Comparison of ENCODE assay signal across 9 cellular contexts in genomic region chr6:30818426-30818841, GRCh38.
DNase-seq lines count a peak whose midpoint lies in the region; ATAC-seq, FAIRE-seq and TF ChIP-seq lines count a peak whose summit lies in the region.
"Had no signal": no experiment of that assay in that cellular context is flagged by ENCODE, and none has a peak within 500 bp of the region (broad histone marks: within the 10 kb centered on the region; RNA-seq: fewer than 3 reads in every experiment).

No MANE protein-coding gene starts in this region.

- H2BK120ac ChIP-seq in mesendoderm (ENCODE audit: low read depth, low read length) = no peak overlapping the region

- H3K79me2 ChIP-seq in HCT116 (ENCODE audit: insufficient read depth, low read length) (no peaks in the 10 kb centered on the region), astrocyte (ENCODE audit: insufficient read depth, low read length) (no peaks in the 10 kb centered on the region), mesendoderm (ENCODE audit: control insufficient read depth, insufficient read depth, low read length) (no peaks in the 10 kb centered on the region)

- H3K4me3 Mint-ChIP-seq in astrocyte (ENCODE audit: unreplicated experiment) = peak overlapping the region; percentile 4

- H4K20me1 ChIP-seq in HCT116 (ENCODE audit: insufficient read depth) (no peaks in the 10 kb centered on the region), astrocyte (ENCODE audit: insufficient read depth, low read length) (no peaks in the 10 kb centered on the region)

- H3K4me1 ChIP-seq in HCT116 (ENCODE audit: control insufficient read depth in 1 of 2, insufficient read depth in 2 of 2, low read length in 2 of 2) (peaks cover 67 to 82% of the 10 kb centered on the region in 2 experiments), astrocyte (ENCODE audit: insufficient read depth, low read length) (peaks cover 46% of the 10 kb centered on the region), mesendoderm (ENCODE audit: control insufficient read depth, low read depth, low read length) (peaks cover 10% of the 10 kb centered on the region), right atrium auricular region (peaks cover 0 to 45% of the 10 kb centered on the region in 2 donors)

- no peak overlapping the region for H4K8ac ChIP-seq in mesendoderm (ENCODE audit: low read depth, low read length)

- CTCF ChIA-PET in HCT116 (lab: Charles Lee) = interaction anchor here (0.7 to 1.1 kb wide), 3 partner anchors 21 to 269 kb away, joined by 3 to 5 read pairs (median 5); no protein-coding TSS in a partner anchor

- BruUV-seq in HCT116 (replicated peaks; lab: Mats Ljungman, UMichigan) = no TSS peak

- no peaks in the 10 kb centered on the region for H3K79me1 ChIP-seq in mesendoderm (ENCODE audit: low read length)

- DNase-seq in AG08395 (ENCODE audit: low spot score) (peak; percentile 68), HCT116 (ENCODE audit: low read depth, low spot score) (no peak), astrocyte (ENCODE audit: low read depth) (peak; percentile 82), mesendoderm (no peak), right atrium auricular region (ENCODE audit: low spot score) (no peak), NCI-H345 treated with DMSO at 0.1 percent for 48 hours (lab: John Stamatoyannopoulos, UW; ENCODE audit: unreplicated experiment) (no peak)
- no peak for DNase-seq in effector CD4-positive, alpha-beta T cell
- DNase-seq: SHP77 had no signal

- RAD21 ChIA-PET in HCT116 (lab: Charles Lee; ENCODE audit: low non-redundant PET in 1 of 2, low total read pairs in 2 of 2, uncharacterized antibody in 2 of 2, unreplicated experiment in 2 of 2) = no interaction called here

- intact Hi-C loops in HCT116 (cut with micrococcal nuclease) = loop anchor here (10.0 kb wide), 1 partner anchor 204 kb away; the partner anchor contains the start of genes MRPS18B and PPP1R10

- ATAC-seq in HCT116 = no peak
- no peak for ATAC-seq in HG02798 (IDR thresholded peaks at IDR 0.05; ENCODE audit: poor library complexity, unreplicated experiment)

- H3K56ac ChIP-seq in mesendoderm (ENCODE audit: low read length) = no peak overlapping the region

- H3K9me3 Mint-ChIP-seq in astrocyte (ENCODE audit: unreplicated experiment) = no peaks in the 10 kb centered on the region

- H3K4me3 ChIP-seq in HCT116 (replicated peaks in 1 of 2; ENCODE audit: low read depth in 1 of 2, low read length in 2 of 2) (peak overlapping the region in 1 of 2 experiments; percentile 14; a peak in 2 of 4 replicates), astrocyte (ENCODE audit: insufficient read depth, low read depth, low read length) (no peak overlapping the region), mesendoderm (ENCODE audit: low read length) (no peak overlapping the region), right atrium auricular region (no peak overlapping the region)

- POLR2A ChIA-PET in HCT116 (lab: Charles Lee) = interaction anchor here (0.9 to 3.9 kb wide), 7 partner anchors 8 to 74 kb away, joined by 3 to 25 read pairs (median 9); partner anchors contain the start of gene IER3

- TF ChIP-seq RAD21 in HCT116 (IDR thresholded peaks at IDR 0.05; ENCODE audit: low read depth) = no peak

- H3K23ac ChIP-seq in mesendoderm (ENCODE audit: low read length) = no peak overlapping the region

- WGBS in mesendoderm (ENCODE audit: extremely low coverage, insufficient coverage, low lambda C conversion rate) = no CpG with 5 or more reads among the region's 3 CpGs

- H3K4me2 ChIP-seq in HCT116 (ENCODE audit: low read length) (peak overlapping the region; percentile 76), astrocyte (ENCODE audit: low read length) (no peak overlapping the region), mesendoderm (ENCODE audit: low read length) (no peak overlapping the region)

- no peaks in the 10 kb centered on the region for H3K9me2 ChIP-seq in HCT116 (ENCODE audit: insufficient read depth)

- no peaks in the 10 kb centered on the region for H3K27me3 ChIP-seq in HCT116 (ENCODE audit: insufficient read depth, low read length)
- no peaks in the 10 kb centered on the region for H3K27me3 ChIP-seq in astrocyte (ENCODE audit: insufficient read depth, low read length)
- no peaks in the 10 kb centered on the region for H3K27me3 ChIP-seq in mesendoderm (ENCODE audit: insufficient read depth, low read length, poor library complexity)
- H3K27me3 ChIP-seq in right atrium auricular region = no peaks in the 10 kb centered on the region

- FAIRE-seq in astrocyte (lab: Jason Lieb, UNC) = peak; percentile 13

- H4K5ac ChIP-seq in mesendoderm (ENCODE audit: low read length) = no peak overlapping the region

- no peak overlapping the region for H3K4ac ChIP-seq in mesendoderm (ENCODE audit: low read depth, low read length)

- no peak for TF ChIP-seq POLR2A in HCT116 (IDR thresholded peaks at IDR 0.05; ENCODE audit: borderline replicate concordance, extremely low read depth, insufficient read depth, insufficient read length)

- H2AK5ac ChIP-seq in mesendoderm (ENCODE audit: low read length) = peak overlapping the region; percentile 24

- peaks cover 47% of the 10 kb centered on the region for H3K4me1 Mint-ChIP-seq in astrocyte (ENCODE audit: low read depth, unreplicated experiment)

- no peak overlapping the region for H2BK15ac ChIP-seq in mesendoderm (replicated peaks; ENCODE audit: low read depth)

- H2AFZ ChIP-seq in HCT116 (ENCODE audit: low read depth, low read length, poor library complexity, severe bottlenecking) (peak overlapping the region; percentile 68), astrocyte (ENCODE audit: low read depth, low read length) (no peak overlapping the region)

- H3K9ac ChIP-seq in HCT116 (ENCODE audit: low read length) (peak overlapping the region; percentile 68), astrocyte (ENCODE audit: low read length) (peak overlapping the region; percentile 26), mesendoderm (ENCODE audit: low read length) (no peak overlapping the region)

- no peak overlapping the region for H2BK5ac ChIP-seq in mesendoderm (ENCODE audit: low read length)

- no peak for TF ChIP-seq CTCF in HCT116 (IDR thresholded peaks at IDR 0.05 in 2 of 3, conservative IDR thresholded peaks at IDR 0.05 in 1 of 3; ENCODE audit: borderline replicate concordance in 1 of 3, insufficient read depth in 1 of 3, low read depth in 2 of 3, low read length in 2 of 3)
- TF ChIP-seq CTCF in astrocyte (IDR thresholded peaks at IDR 0.05; ENCODE audit: insufficient read depth, low read depth, low read length) = no peak
- TF ChIP-seq CTCF in right atrium auricular region (IDR thresholded peaks at IDR 0.05) = no peak

- H3K36me3 Mint-ChIP-seq in astrocyte (ENCODE audit: low read depth, unreplicated experiment) = peaks cover 4% of the 10 kb centered on the region

- H3K27me3 Mint-ChIP-seq in astrocyte (ENCODE audit: low read depth, unreplicated experiment) = no peaks in the 10 kb centered on the region

- H3K27ac Mint-ChIP-seq in astrocyte (ENCODE audit: unreplicated experiment) = peak overlapping the region; percentile 80

- H3K9me3 ChIP-seq in HCT116 (ENCODE audit: control insufficient read depth in 1 of 2, insufficient read depth in 1 of 2, low read depth in 1 of 2, low read length in 2 of 2) (no peaks in the 10 kb centered on the region), astrocyte (ENCODE audit: insufficient read depth, low read depth, low read length) (no peaks in the 10 kb centered on the region), right atrium auricular region (no peaks in the 10 kb centered on the region)

- H3K27ac ChIP-seq in HCT116 (ENCODE audit: low read depth, low read length) = peak overlapping the region; percentile 97
- H3K27ac ChIP-seq in astrocyte (ENCODE audit: low read depth, low read length) = peak overlapping the region; percentile 59
- no peak overlapping the region for H3K27ac ChIP-seq in mesendoderm (ENCODE audit: low read depth, low read length)
- peak overlapping the region in 1 of 2 donors; percentile 70 for H3K27ac ChIP-seq in right atrium auricular region

- H3K18ac ChIP-seq in mesendoderm (ENCODE audit: low read length) = no peak overlapping the region

- H3K36me3 ChIP-seq in HCT116 (ENCODE audit: control insufficient read depth in 1 of 2, insufficient read depth in 2 of 2, low read length in 2 of 2) (no peaks in the 10 kb centered on the region), astrocyte (ENCODE audit: insufficient read depth, low read length) (no peaks in the 10 kb centered on the region), mesendoderm (ENCODE audit: control insufficient read depth, insufficient read depth, low read length) (no peaks in the 10 kb centered on the region), right atrium auricular region (no peaks in the 10 kb centered on the region)

TF ChIP-seq in HCT116, 20 proteins besides CTCF, POLR2A, EP300 and RAD21:
- TF ChIP-seq EZH2phosphoT487 (IDR thresholded peaks at IDR 0.05; ENCODE audit: borderline replicate concordance) = no peak
- TF ChIP-seq POLR2AphosphoS5 (IDR thresholded peaks at IDR 0.05; ENCODE audit: low read depth, low read length) = peak; percentile 65
- no peak for TF ChIP-seq ELF1 (IDR thresholded peaks at IDR 0.05; ENCODE audit: borderline replicate concordance, low read depth)

Comparison
In these comparisons a context has a peak if more than half of its experiments do, and no peak if none do; other contexts are left out.
1. DNase-seq: peak in AG08395 (single experiment) and astrocyte (single experiment); none in HCT116 (single experiment), mesendoderm (single experiment), effector CD4-positive, alpha-beta T cell (single experiment), right atrium auricular region (single experiment) and NCI-H345 treated with DMSO at 0.1 percent for 48 hours (single experiment).